ENCODE assay signal across 20 cellular contexts in the genomic region with DNA sequence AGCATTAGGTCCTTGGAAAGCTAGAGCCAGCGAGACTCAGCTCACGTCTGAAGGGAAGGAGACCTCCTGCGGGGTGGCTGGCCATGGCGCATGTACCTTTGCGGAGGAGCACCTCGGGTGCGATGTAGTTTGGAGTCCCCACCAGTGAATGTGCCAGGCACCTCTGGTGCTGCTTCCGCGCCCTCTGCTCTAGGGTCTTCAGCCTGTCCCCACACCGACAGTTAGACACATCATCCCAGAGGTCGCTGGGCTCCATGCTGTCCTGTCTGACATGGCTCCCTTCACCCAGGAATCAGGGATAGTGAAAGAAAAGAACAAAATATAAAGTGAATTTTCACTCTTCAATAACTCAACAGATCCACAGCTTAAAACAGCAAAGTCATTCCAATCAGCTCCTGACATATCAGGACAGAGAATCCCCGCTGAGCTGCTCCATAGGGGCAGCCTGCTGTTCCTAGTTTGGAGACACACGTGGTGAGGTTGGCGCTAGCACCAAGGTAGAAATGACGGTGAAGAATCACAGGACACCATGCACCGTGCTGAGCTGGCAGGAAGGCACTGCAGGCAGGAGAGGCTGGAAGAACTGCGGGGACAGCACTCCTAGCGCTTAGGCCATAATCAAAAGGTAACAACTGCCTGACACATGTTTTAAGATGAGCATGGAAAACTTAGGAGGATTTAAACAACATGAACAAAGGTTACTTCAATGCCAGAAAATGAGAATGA.
DNase-seq lines count a peak whose midpoint lies in the region; ATAC-seq and TF ChIP-seq lines count a peak whose summit lies in the region.
"Had no signal": no experiment of that assay in that cellular context is flagged by ENCODE, and none has a peak within 500 bp of the region (broad histone marks: within the 10 kb centered on the region; RNA-seq: fewer than 3 reads in every experiment).

No MANE protein-coding gene starts in this region.

- peaks cover 78% of the 10 kb centered on the region for H3K36me3 ChIP-seq in upper lobe of right lung

- no peak overlapping the region for H3K4me3 Mint-ChIP-seq in WTC11
- H3K4me3 Mint-ChIP-seq: CD4-positive, alpha-beta memory T cell; IgD-negative memory B cell had no signal

- peaks cover 42% of the 10 kb centered on the region for H3K36me3 Mint-ChIP-seq in WTC11

- H3K27me3 ChIP-seq in upper lobe of right lung = no peaks in the 10 kb centered on the region
- H3K27me3 ChIP-seq: SJCRH30 had no signal

- no peak for TF ChIP-seq CTCF in GM10266 (IDR thresholded peaks at IDR 0.05; ENCODE audit: control insufficient read depth, insufficient read depth, low read depth, missing control alignments)
- TF ChIP-seq CTCF in WTC11 (IDR thresholded peaks at IDR 0.05) = no peak
- TF ChIP-seq CTCF in upper lobe of right lung (IDR thresholded peaks at IDR 0.05) = no peak

- no peaks in the 10 kb centered on the region for H3K9me3 Mint-ChIP-seq in WTC11
- H3K9me3 Mint-ChIP-seq: CD4-positive, alpha-beta memory T cell; IgD-negative memory B cell had no signal

- H3K27me3 Mint-ChIP-seq in WTC11 (ENCODE audit: low read depth) = no peaks in the 10 kb centered on the region
- H3K27me3 Mint-ChIP-seq: IgD-negative memory B cell had no signal

- DNase-seq in GM10266 (ENCODE audit: extremely low spot score) (peak; percentile 4), WTC11 (ENCODE audit: low spot score) (no peak), left ventricle myocardium superior (peak; percentile 43), upper lobe of right lung (no peak), NCI-H2081 treated with DMSO at 0.1 percent for 48 hours (lab: John Stamatoyannopoulos, UW) (no peak), ureter (ENCODE audit: low spot score) (no peak)
- DNase-seq: Caco-2; CD4-positive, alpha-beta memory T cell; NCI-H1105 treated with DMSO at 0.1 percent for 48 hours; NCI-H2029 treated with DMSO at 0.1 percent for 48 hours; NCI-H2171; NCI-H345; NCI-H524 treated with DMSO at 0.1 percent for 48 hours; NCI-H82; SJCRH30; T-helper 1 cell had no signal

- H3K27ac ChIP-seq in upper lobe of right lung = no peak overlapping the region
- H3K27ac ChIP-seq: SJCRH30 had no signal

- no peaks in the 10 kb centered on the region for H3K4me1 ChIP-seq in upper lobe of right lung
- H3K4me1 ChIP-seq: Caco-2, HAP-1, SJCRH30 had no signal

- intact Hi-C loops in left ventricle myocardium superior (cut with micrococcal nuclease) = no loop called here
- intact Hi-C loops in upper lobe of right lung (cut with DNase I) = no loop called here

- H3K4me1 Mint-ChIP-seq in WTC11 = no peaks in the 10 kb centered on the region
- H3K4me1 Mint-ChIP-seq: IgD-negative memory B cell had no signal

- no peak for ATAC-seq in WTC11
- peak; percentile 83 for ATAC-seq in left ventricle myocardium superior
- peak; percentile 19 for ATAC-seq in upper lobe of right lung
- no peak for ATAC-seq in GM19328 (IDR thresholded peaks at IDR 0.05; ENCODE audit: unreplicated experiment)
- ATAC-seq: Panc1 had no signal

- CTCF ChIA-PET in WTC11 (lab: Charles Lee) = interaction anchor here (1.2 kb wide), 1 partner anchor 38 kb away, joined by 3 read pairs; no protein-coding TSS in a partner anchor

- no peaks in the 10 kb centered on the region for H3K9me3 ChIP-seq in upper lobe of right lung
- H3K9me3 ChIP-seq: Caco-2, HAP-1, SJCRH30 had no signal

- POLR2A ChIA-PET in WTC11 (lab: Charles Lee) = interaction anchor here (0.5 kb wide), 1 partner anchor 58 kb away, joined by 4 read pairs; no protein-coding TSS in a partner anchor

- H3K27ac Mint-ChIP-seq in WTC11 = peak overlapping the region; percentile 89
- H3K27ac Mint-ChIP-seq: CD4-positive, alpha-beta memory T cell; IgD-negative memory B cell had no signal

- H3K4me3 ChIP-seq in upper lobe of right lung = no peak overlapping the region
- H3K4me3 ChIP-seq: HAP-1, SJCRH30 had no signal

TF ChIP-seq in WTC11, 78 proteins besides CTCF, POLR2A, EP300 and RAD21 (continues in another document):
- TF ChIP-seq ZNF121 (CRISPR knock-in tag; IDR thresholded peaks at IDR 0.05) (no peak), RELA (CRISPR knock-in tag; IDR thresholded peaks at IDR 0.05; ENCODE audit: borderline replicate concordance) (no peak), ZNF263 (CRISPR knock-in tag; IDR thresholded peaks at IDR 0.05; ENCODE audit: low read depth) (no peak), ZNF219 (CRISPR knock-in tag; IDR thresholded peaks at IDR 0.05; ENCODE audit: borderline replicate concordance) (no peak), JAZF1 (CRISPR knock-in tag; IDR thresholded peaks at IDR 0.05) (no peak), KAT7 (CRISPR knock-in tag; IDR thresholded peaks at IDR 0.05; ENCODE audit: borderline replicate concordance) (no peak), NR2C2 (CRISPR knock-in tag; IDR thresholded peaks at IDR 0.05) (no peak), OVOL2 (CRISPR knock-in tag; IDR thresholded peaks at IDR 0.05; ENCODE audit: borderline replicate concordance) (no peak), CREB1 (CRISPR knock-in tag; IDR thresholded peaks at IDR 0.05) (no peak), ZNF416 (CRISPR knock-in tag; IDR thresholded peaks at IDR 0.05) (no peak), IRF2 (CRISPR knock-in tag; IDR thresholded peaks at IDR 0.05; ENCODE audit: borderline replicate concordance, low read depth) (no peak), ZNF232 (CRISPR knock-in tag; IDR thresholded peaks at IDR 0.05) (no peak), FOXJ3 (CRISPR knock-in tag; IDR thresholded peaks at IDR 0.05; ENCODE audit: borderline replicate concordance) (no peak), NR3C1 (CRISPR knock-in tag; conservative IDR thresholded peaks at IDR 0.05; ENCODE audit: low read depth) (no peak)
- TF ChIP-seq, protein P1, sequence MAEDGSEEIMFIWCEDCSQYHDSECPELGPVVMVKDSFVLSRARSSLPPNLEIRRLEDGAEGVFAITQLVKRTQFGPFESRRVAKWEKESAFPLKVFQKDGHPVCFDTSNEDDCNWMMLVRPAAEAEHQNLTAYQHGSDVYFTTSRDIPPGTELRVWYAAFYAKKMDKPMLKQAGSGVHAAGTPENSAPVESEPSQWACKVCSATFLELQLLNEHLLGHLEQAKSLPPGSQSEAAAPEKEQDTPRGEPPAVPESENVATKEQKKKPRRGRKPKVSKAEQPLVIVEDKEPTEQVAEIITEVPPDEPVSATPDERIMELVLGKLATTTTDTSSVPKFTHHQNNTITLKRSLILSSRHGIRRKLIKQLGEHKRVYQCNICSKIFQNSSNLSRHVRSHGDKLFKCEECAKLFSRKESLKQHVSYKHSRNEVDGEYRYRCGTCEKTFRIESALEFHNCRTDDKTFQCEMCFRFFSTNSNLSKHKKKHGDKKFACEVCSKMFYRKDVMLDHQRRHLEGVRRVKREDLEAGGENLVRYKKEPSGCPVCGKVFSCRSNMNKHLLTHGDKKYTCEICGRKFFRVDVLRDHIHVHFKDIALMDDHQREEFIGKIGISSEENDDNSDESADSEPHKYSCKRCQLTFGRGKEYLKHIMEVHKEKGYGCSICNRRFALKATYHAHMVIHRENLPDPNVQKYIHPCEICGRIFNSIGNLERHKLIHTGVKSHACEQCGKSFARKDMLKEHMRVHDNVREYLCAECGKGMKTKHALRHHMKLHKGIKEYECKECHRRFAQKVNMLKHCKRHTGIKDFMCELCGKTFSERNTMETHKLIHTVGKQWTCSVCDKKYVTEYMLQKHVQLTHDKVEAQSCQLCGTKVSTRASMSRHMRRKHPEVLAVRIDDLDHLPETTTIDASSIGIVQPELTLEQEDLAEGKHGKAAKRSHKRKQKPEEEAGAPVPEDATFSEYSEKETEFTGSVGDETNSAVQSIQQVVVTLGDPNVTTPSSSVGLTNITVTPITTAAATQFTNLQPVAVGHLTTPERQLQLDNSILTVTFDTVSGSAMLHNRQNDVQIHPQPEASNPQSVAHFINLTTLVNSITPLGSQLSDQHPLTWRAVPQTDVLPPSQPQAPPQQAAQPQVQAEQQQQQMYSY (CRISPR knock-in tag; IDR thresholded peaks at IDR 0.05) = no peak
- TF ChIP-seq, protein P2, sequence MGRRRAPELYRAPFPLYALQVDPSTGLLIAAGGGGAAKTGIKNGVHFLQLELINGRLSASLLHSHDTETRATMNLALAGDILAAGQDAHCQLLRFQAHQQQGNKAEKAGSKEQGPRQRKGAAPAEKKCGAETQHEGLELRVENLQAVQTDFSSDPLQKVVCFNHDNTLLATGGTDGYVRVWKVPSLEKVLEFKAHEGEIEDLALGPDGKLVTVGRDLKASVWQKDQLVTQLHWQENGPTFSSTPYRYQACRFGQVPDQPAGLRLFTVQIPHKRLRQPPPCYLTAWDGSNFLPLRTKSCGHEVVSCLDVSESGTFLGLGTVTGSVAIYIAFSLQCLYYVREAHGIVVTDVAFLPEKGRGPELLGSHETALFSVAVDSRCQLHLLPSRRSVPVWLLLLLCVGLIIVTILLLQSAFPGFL (CRISPR knock-in tag; IDR thresholded peaks at IDR 0.05; ENCODE audit: borderline replicate concordance) = no peak
- TF ChIP-seq, protein P3, sequence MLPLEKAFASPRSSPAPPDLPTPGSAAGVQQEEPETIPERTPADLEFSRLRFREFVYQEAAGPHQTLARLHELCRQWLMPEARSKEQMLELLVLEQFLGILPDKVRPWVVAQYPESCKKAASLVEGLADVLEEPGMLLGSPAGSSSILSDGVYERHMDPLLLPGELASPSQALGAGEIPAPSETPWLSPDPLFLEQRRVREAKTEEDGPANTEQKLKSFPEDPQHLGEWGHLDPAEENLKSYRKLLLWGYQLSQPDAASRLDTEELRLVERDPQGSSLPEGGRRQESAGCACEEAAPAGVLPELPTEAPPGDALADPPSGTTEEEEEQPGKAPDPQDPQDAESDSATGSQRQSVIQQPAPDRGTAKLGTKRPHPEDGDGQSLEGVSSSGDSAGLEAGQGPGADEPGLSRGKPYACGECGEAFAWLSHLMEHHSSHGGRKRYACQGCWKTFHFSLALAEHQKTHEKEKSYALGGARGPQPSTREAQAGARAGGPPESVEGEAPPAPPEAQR (CRISPR knock-in tag; IDR thresholded peaks at IDR 0.05) = no peak
- TF ChIP-seq, protein P4, sequence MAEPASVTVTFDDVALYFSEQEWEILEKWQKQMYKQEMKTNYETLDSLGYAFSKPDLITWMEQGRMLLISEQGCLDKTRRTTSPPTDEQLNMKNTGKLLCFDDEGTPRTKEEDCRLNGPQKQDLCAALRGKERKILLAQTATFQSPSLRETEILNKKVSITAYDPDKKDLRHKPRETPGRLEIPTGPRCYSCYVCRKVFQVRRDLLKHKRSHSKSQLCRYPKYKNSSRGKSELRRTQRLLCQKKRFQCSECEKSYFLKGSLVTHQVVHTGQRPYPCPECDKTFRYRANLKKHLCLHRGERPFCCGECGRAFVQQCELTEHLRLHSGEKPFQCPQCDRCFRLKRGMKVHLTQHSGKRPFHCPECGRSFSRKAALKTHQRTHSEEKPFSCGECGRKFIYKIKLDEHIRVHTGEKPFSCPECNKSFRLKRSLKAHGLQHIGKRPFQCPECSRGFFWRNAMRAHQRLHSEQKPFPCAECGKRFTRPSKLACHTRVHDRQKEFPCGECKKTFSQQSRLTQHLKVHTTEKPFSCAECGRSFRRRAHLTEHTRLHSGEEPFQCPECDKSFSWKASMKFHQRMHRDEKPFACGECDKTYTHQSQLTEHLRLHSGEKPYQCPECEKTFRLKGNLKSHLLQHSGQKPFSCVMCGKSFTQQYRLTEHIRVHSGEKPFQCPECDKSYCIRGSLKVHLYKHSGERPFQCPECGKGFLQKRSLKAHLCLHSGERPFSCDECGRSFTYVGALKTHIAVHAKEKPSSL (CRISPR knock-in tag; conservative IDR thresholded peaks at IDR 0.05) = no peak

Comparison
In these comparisons a context has a peak if more than half of its experiments do, and no peak if none do; other contexts are left out.
1. DNase-seq: peak in GM10266 (single experiment) and left ventricle myocardium superior (single experiment); none in WTC11 (single experiment), upper lobe of right lung (single experiment), NCI-H2081 treated with DMSO at 0.1 percent for 48 hours (single experiment) and ureter (single experiment).
2. ATAC-seq: peak in left ventricle myocardium superior (single experiment) and upper lobe of right lung (single experiment); none in WTC11 (single experiment) and GM19328 (single experiment).